Comparison of ENCODE assay signal across 8 cellular contexts in genomic region chr5:42889311-42889933, GRCh38.
A peak's percentile ranks its signal among the peaks of the same experiment; 100 is the strongest.
DNase-seq lines count a peak whose midpoint lies in the region; ATAC-seq and TF ChIP-seq lines count a peak whose summit lies in the region.

No MANE protein-coding gene starts in this region.

- no peak for TF ChIP-seq POLR2A in adrenal gland (IDR thresholded peaks at IDR 0.05)

- no peaks in the 10 kb centered on the region for H3F3A ChIP-seq in SU-DHL-6 (ENCODE audit: insufficient read depth)

- peaks cover 0 to 10% of the 10 kb centered on the region in 2 donors for H3K4me1 ChIP-seq in adrenal gland (replicated peaks in 1 of 2)

- H3K9me2 ChIP-seq in SU-DHL-6 (replicated peaks; ENCODE audit: insufficient read depth, low read length) = no peaks in the 10 kb centered on the region

- H3K27ac ChIP-seq in SU-DHL-6 (ENCODE audit: low read depth, low read length) = no peak overlapping the region
- no peak overlapping the region for H3K27ac ChIP-seq in adrenal gland

- ATAC-seq in HG02763 (IDR thresholded peaks at IDR 0.05; ENCODE audit: unreplicated experiment) = peak; percentile 87
- peak; percentile 90 to 92 for ATAC-seq in left cardiac atrium

- H3K9me3 ChIP-seq in SU-DHL-6 (ENCODE audit: insufficient read depth, low read length) (no peaks in the 10 kb centered on the region), adrenal gland (replicated peaks in 1 of 3) (no peaks in the 10 kb centered on the region)

- no peaks in the 10 kb centered on the region for H3K79me2 ChIP-seq in SU-DHL-6 (ENCODE audit: insufficient read depth, low read length)

- H3K4me2 ChIP-seq in SU-DHL-6 (ENCODE audit: low read depth, low read length, poor library complexity, severe bottlenecking) = no peak overlapping the region

- DNase-seq in activated gamma-delta T cell treated with Interleukin-2 at 50 U/mL for 16 hours (peak; percentile 55), activated gamma-delta T cell (lab: John Stamatoyannopoulos, UW) (no peak), NCI-H1105 (lab: John Stamatoyannopoulos, UW) (peak; percentile 59), adrenal gland (peak; percentile 77 to 91 (median 81)), left cardiac atrium (peak; percentile 73), retina (peak; percentile 64)

- TF ChIP-seq CTCF in SU-DHL-6 (IDR thresholded peaks at IDR 0.05; ENCODE audit: insufficient read depth, low read length, poor library complexity, severe bottlenecking) = peak; percentile 83
- peak; percentile 87 to 97 (median 92) for TF ChIP-seq CTCF in adrenal gland (IDR thresholded peaks at IDR 0.05)

- intact Hi-C loops in adrenal gland (cut with DNase I) = loop anchor here (10.0 kb wide), 3 partner anchors 75 to 885 kb away; partner anchors contain the start of gene SELENOP (in 1 of the 2)
- intact Hi-C loops in left cardiac atrium (cut with DNase I) = loop anchor here in 1 of 2 donors (5.0 to 10.0 kb wide), 2 partner anchors 122 to 1035 kb away; no protein-coding TSS in a partner anchor

- WGBS in adrenal gland, 4 donors = 15 to 26% (median 23%) methylated on average over 4 of the region's 4 CpGs

- no peak overlapping the region for H2AFZ ChIP-seq in SU-DHL-6 (ENCODE audit: low read depth, low read length, severe bottlenecking)

- no peaks in the 10 kb centered on the region for H4K20me1 ChIP-seq in SU-DHL-6 (ENCODE audit: low read depth, low read length)

- H3K27me3 ChIP-seq in SU-DHL-6 (ENCODE audit: low read length) (no peaks in the 10 kb centered on the region), adrenal gland (no peaks in the 10 kb centered on the region)

- no peak overlapping the region for H3K4me3 ChIP-seq in SU-DHL-6 (ENCODE audit: insufficient read depth, low read length, poor library complexity, severe bottlenecking)
- H3K4me3 ChIP-seq in adrenal gland = no peak overlapping the region

- no peak overlapping the region for H3K9ac ChIP-seq in SU-DHL-6 (ENCODE audit: low read length)

- no peaks in the 10 kb centered on the region for H3K36me3 ChIP-seq in SU-DHL-6 (ENCODE audit: low read length)
- H3K36me3 ChIP-seq in adrenal gland (replicated peaks in 1 of 2) = no peaks in the 10 kb centered on the region
